ENCODE assay signal across 8 cellular contexts in genomic region chr7:40717242-40717641, GRCh38.
DNase-seq lines count a peak whose midpoint lies in the region; ATAC-seq and TF ChIP-seq lines count a peak whose summit lies in the region.

No MANE protein-coding gene starts in this region.

- intact Hi-C loops in esophagus muscularis mucosa (cut with DNase I), result no loop called here

- peak; percentile 66 for DNase-seq in AG20443 (ENCODE audit: low spot score)
- DNase-seq in HPDE6-E6E7 (ENCODE audit: extremely low spot score), result peak; percentile 77
- DNase-seq in SJCRH30, result peak; percentile 96
- DNase-seq in fibroblast of villous mesenchyme (ENCODE audit: low read depth), result peak; percentile 89
- DNase-seq in retinal pigment epithelial cell (ENCODE audit: low read depth), result peak; percentile 77
- DNase-seq in esophagus muscularis mucosa (ENCODE audit: extremely low spot score), result no peak

- H3K4me1 ChIP-seq in SJCRH30 (peaks cover 34% of the 10 kb centered on the region), esophagus muscularis mucosa (peaks cover 13 to 21% (median 15%) of the 10 kb centered on the region in 4 donors)

- no peak for TF ChIP-seq EP300 in esophagus muscularis mucosa (IDR thresholded peaks at IDR 0.05)

- H3K36me3 ChIP-seq in SJCRH30, result no peaks in the 10 kb centered on the region
- H3K36me3 ChIP-seq in esophagus muscularis mucosa, result no peaks in the 10 kb centered on the region

- WGBS in esophagus muscularis mucosa, result 53% methylated on average over 9 of the region's 9 CpGs

- peak; percentile 73 for ATAC-seq in GM19023 (IDR thresholded peaks at IDR 0.05; ENCODE audit: unreplicated experiment)
- ATAC-seq in HG03135 (IDR thresholded peaks at IDR 0.05; ENCODE audit: unreplicated experiment), result no peak

- H3K4me3 ChIP-seq in SJCRH30 (peak overlapping the region; percentile 43), fibroblast of villous mesenchyme (ENCODE audit: low read depth, low read length) (peak overlapping the region; percentile 38), retinal pigment epithelial cell (ENCODE audit: low read length) (peak overlapping the region; percentile 31), esophagus muscularis mucosa (no peak overlapping the region)

- H3K27me3 ChIP-seq in SJCRH30 (no peaks in the 10 kb centered on the region), esophagus muscularis mucosa (no peaks in the 10 kb centered on the region)

- H3K27ac ChIP-seq in SJCRH30, result peak overlapping the region; percentile 18; the same call in 1 of the 2 replicates
- no peak overlapping the region for H3K27ac ChIP-seq in esophagus muscularis mucosa (replicated peaks in 1 of 4)

- no peaks in the 10 kb centered on the region for H3K9me3 ChIP-seq in SJCRH30 (replicated peaks)
- no peaks in the 10 kb centered on the region for H3K9me3 ChIP-seq in esophagus muscularis mucosa

- TF ChIP-seq CTCF in fibroblast of villous mesenchyme (IDR thresholded peaks at IDR 0.05; ENCODE audit: insufficient read depth, low read depth, low read length), result no peak
- TF ChIP-seq CTCF in retinal pigment epithelial cell (conservative IDR thresholded peaks at IDR 0.05; ENCODE audit: low read depth, low read length), result no peak
- no peak for TF ChIP-seq CTCF in esophagus muscularis mucosa (IDR thresholded peaks at IDR 0.05)

- no peak for TF ChIP-seq POLR2A in esophagus muscularis mucosa (IDR thresholded peaks at IDR 0.05; ENCODE audit: low read depth)

Comparison
In these comparisons a context has a peak if more than half of its experiments do, and no peak if none do; other contexts are left out.
1. H3K4me3 ChIP-seq: peak in SJCRH30 (single experiment), fibroblast of villous mesenchyme (single experiment) and retinal pigment epithelial cell (single experiment); none in esophagus muscularis mucosa (0 of 4).